ENCODE assay signal across 1 cellular context in genomic region chr18:50298443-50299284, GRCh38.
TF ChIP-seq lines count a peak whose summit lies in the region.

No MANE protein-coding gene starts in this region.

TF ChIP-seq in IMR-90, 13 proteins besides CTCF, POLR2A, EP300 and RAD21:
- no peak for TF ChIP-seq MAZ (IDR thresholded peaks at IDR 0.05; ENCODE audit: borderline replicate concordance, low read depth, low read length)
- no peak for TF ChIP-seq CHD1 (IDR thresholded peaks at IDR 0.05; ENCODE audit: low read depth, low read length)
- no peak for TF ChIP-seq MXI1 (IDR thresholded peaks at IDR 0.05; ENCODE audit: borderline replicate concordance, low read depth, low read length)
- no peak for TF ChIP-seq RFX5 (IDR thresholded peaks at IDR 0.05; ENCODE audit: low read depth, low read length)
- TF ChIP-seq NFE2L2 (IDR thresholded peaks at IDR 0.05; ENCODE audit: low read depth, low read length): no peak
- TF ChIP-seq CEBPB (IDR thresholded peaks at IDR 0.05; ENCODE audit: low read depth, low read length): no peak
- TF ChIP-seq SMC3 (IDR thresholded peaks at IDR 0.05; ENCODE audit: low read depth, low read length): no peak
- no peak for TF ChIP-seq BHLHE40 (IDR thresholded peaks at IDR 0.05; ENCODE audit: low read depth, low read length)
- no peak for TF ChIP-seq FOS (IDR thresholded peaks at IDR 0.05; ENCODE audit: low read depth, low read length)
- no peak for TF ChIP-seq USF2 (IDR thresholded peaks at IDR 0.05; ENCODE audit: low read depth, low read length)
- no peak for TF ChIP-seq RCOR1 (IDR thresholded peaks at IDR 0.05; ENCODE audit: insufficient replicate concordance, low read length)
- TF ChIP-seq MAFK (IDR thresholded peaks at IDR 0.05; ENCODE audit: low read depth, low read length): no peak
- TF ChIP-seq ELK1 (IDR thresholded peaks at IDR 0.05; ENCODE audit: borderline replicate concordance, low read depth, low read length): no peak
